Comparison of ENCODE assay signal across 12 cellular contexts in genomic region chr17:34613064-34614019, GRCh38. TPM values are rescaled to one million over a fixed set of nuclear protein-coding genes. Genes with fewer than 3 reads are reported as not detected.
DNase-seq lines count a peak whose midpoint lies in the region; ATAC-seq and TF ChIP-seq lines count a peak whose summit lies in the region.
"Had no signal": no experiment of that assay in that cellular context is flagged by ENCODE, and none has a peak within 500 bp of the region (broad histone marks: within the 10 kb centered on the region; RNA-seq: fewer than 3 reads in every experiment).

No MANE protein-coding gene starts in this region.

- WGBS in GM23248 (ENCODE audit: low coverage in 1 of 2, low lambda C conversion rate in 2 of 2, missing lambda C conversion rate in 2 of 2), 2 experiments, result 33 to 34% methylated on average over 17 to 19 of the region's 19 CpGs
- 22 to 42% methylated on average over 19 of the region's 19 CpGs for WGBS in body of pancreas, 2 donors

- no peak overlapping the region for H3K4me3 ChIP-seq in GM23248
- no peak overlapping the region for H3K4me3 ChIP-seq in body of pancreas

- no peak overlapping the region for H2AFZ ChIP-seq in GM23248

- no peak overlapping the region for H3K9ac ChIP-seq in GM23248

- no peak overlapping the region for H3K4me2 ChIP-seq in GM23248 (ENCODE audit: unreplicated experiment)

- no peak for TF ChIP-seq CTCF in body of pancreas (IDR thresholded peaks at IDR 0.05)

- H3K27ac ChIP-seq in GM23248, result no peak overlapping the region
- H3K27ac ChIP-seq in body of pancreas, result no peak overlapping the region
- H3K27ac ChIP-seq: neutrophil had no signal

- no peaks in the 10 kb centered on the region for H3F3A ChIP-seq in GM23248 (ENCODE audit: insufficient read depth)

- peak; percentile 5 for DNase-seq in GM23248
- DNase-seq in NCI-H2107 treated with DMSO at 0.1 percent for 48 hours (lab: John Stamatoyannopoulos, UW; ENCODE audit: unreplicated experiment), result peak; percentile 90
- DNase-seq in body of pancreas, result peak in 3 of 4 donors; percentile 14 to 36 (median 26)
- peak; percentile 46 for DNase-seq in occipital lobe (lab: John Stamatoyannopoulos, UW)
- DNase-seq in GM19238 (ENCODE audit: insufficient read length, low spot score), result no peak
- DNase-seq in glomerular visceral epithelial cell (ENCODE audit: extremely low spot score), result no peak
- DNase-seq: activated CD8-positive, alpha-beta memory T cell treated with anti-CD3 and anti-CD28 coated beads, Interleukin-2, amount 50 U/mL, for 48 hours; T-cell had no signal

- TF ChIP-seq POLR2A in body of pancreas (IDR thresholded peaks at IDR 0.05), result no peak

- no peaks in the 10 kb centered on the region for H3K9me3 ChIP-seq in GM23248 (ENCODE audit: low read depth)
- H3K9me3 ChIP-seq in body of pancreas, result no peaks in the 10 kb centered on the region
- H3K9me3 ChIP-seq: neutrophil had no signal

- intact Hi-C loops in body of pancreas (cut with DNase I), result no loop called here

- ATAC-seq in body of pancreas (no peak), GM18511 (IDR thresholded peaks at IDR 0.05; ENCODE audit: unreplicated experiment) (no peak), GM18517 (IDR thresholded peaks at IDR 0.05; ENCODE audit: unreplicated experiment) (no peak)
- ATAC-seq: HepG2, T-cell had no signal

- H3K79me2 ChIP-seq in GM23248 (ENCODE audit: insufficient read depth), result no peaks in the 10 kb centered on the region

- H3K27me3 ChIP-seq in GM23248 (replicated peaks; ENCODE audit: insufficient read depth) (no peaks in the 10 kb centered on the region), body of pancreas (no peaks in the 10 kb centered on the region)

- H3K9me2 ChIP-seq in GM23248 (ENCODE audit: insufficient read depth), result no peaks in the 10 kb centered on the region

- no peaks in the 10 kb centered on the region for H3K36me3 ChIP-seq in GM23248 (ENCODE audit: low read depth)
- no peaks in the 10 kb centered on the region for H3K36me3 ChIP-seq in body of pancreas (replicated peaks in 1 of 2; ENCODE audit: insufficient read depth in 1 of 2, low read depth in 2 of 2)
- H3K36me3 ChIP-seq: neutrophil had no signal

- H3K4me1 ChIP-seq in GM23248 (ENCODE audit: insufficient read depth), result no peaks in the 10 kb centered on the region
- H3K4me1 ChIP-seq in body of pancreas, result no peaks in the 10 kb centered on the region

- H4K20me1 ChIP-seq in GM23248 (ENCODE audit: insufficient read depth), result no peaks in the 10 kb centered on the region

- in situ Hi-C loops in GM23248 (cut with MboI), result no loop called here

RNA-seq across cellular contexts. Expression of gene TMEM132E, which starts 34.0 kb away (rescaled TPM):
- total RNA-seq in GM23248 (2014; rRNA removed; shearing (Covaris generic)), result 0.11 TPM in 1 of 2 replicates, not detected in the other
- polyA plus RNA-seq in GM23248 (2016; fragmentation: Nextera tagmentation; extraction: Ambion mirVana), result not detected in 2 replicates
- total RNA-seq in body of pancreas (not detected), occipital lobe (0.78 TPM)
- total RNA-seq: HepG2 had no signal
- polyA plus RNA-seq: HepG2 had no signal

Comparison
In these comparisons a context has a peak if more than half of its experiments do, and no peak if none do; other contexts are left out.
1. DNase-seq: peak in GM23248 (single experiment), NCI-H2107 treated with DMSO at 0.1 percent for 48 hours (single experiment), body of pancreas (3 of 4) and occipital lobe (single experiment); none in GM19238 (single experiment) and glomerular visceral epithelial cell (single experiment).